In genomic region chr21:17610862-17611261, GRCh38 we compare ENCODE assay signal across 8 cellular contexts. TPM values are rescaled to one million over a fixed set of nuclear protein-coding genes. Genes with fewer than 3 reads are reported as not detected.
A peak's percentile ranks its signal among the peaks of the same experiment; 100 is the strongest.
DNase-seq lines count a peak whose midpoint lies in the region; ATAC-seq and TF ChIP-seq lines count a peak whose summit lies in the region.

No MANE protein-coding gene starts in this region.

- H2BK12ac ChIP-seq in trophoblast cell (ENCODE audit: low read length) = no peak overlapping the region

- peak overlapping the region; percentile 100 for H3K4ac ChIP-seq in trophoblast cell (ENCODE audit: low read depth, low read length)

- peak overlapping the region; percentile 62 to 91 (median 84) for H3K4me3 ChIP-seq in esophagus squamous epithelium
- no peak overlapping the region for H3K4me3 ChIP-seq in trophoblast cell (ENCODE audit: low read depth, low read length)

- H2BK5ac ChIP-seq in trophoblast cell (ENCODE audit: low read depth, low read length, poor library complexity) = no peak overlapping the region

- peak overlapping the region; percentile 97 for H3K27ac Mint-ChIP-seq in T-cell

- CTCF ChIA-PET in T-cell (lab: Charles Lee) = interaction anchor here (0.9 to 1.7 kb wide), 5 partner anchors 14 to 314 kb away, joined by 3 to 5 read pairs (median 3); no protein-coding TSS in a partner anchor

- H3K27me3 ChIP-seq in esophagus squamous epithelium (no peaks in the 10 kb centered on the region), trophoblast cell (ENCODE audit: insufficient read depth, low read length) (no peaks in the 10 kb centered on the region)

- no peak for TF ChIP-seq POLR2A in esophagus squamous epithelium (IDR thresholded peaks at IDR 0.05)

- DNase-seq in DMS53 (lab: John Stamatoyannopoulos, UW) (peak; percentile 21), DMS53 treated with DMSO at 0.1 percent for 48 hours (lab: John Stamatoyannopoulos, UW; ENCODE audit: unreplicated experiment) (no peak), T-cell (no peak), esophagus squamous epithelium (lab: John Stamatoyannopoulos, UW) (no peak), trophoblast cell (no peak), iPS-NIHi11 (ENCODE audit: low spot score) (no peak), HPDE6-E6E7 (ENCODE audit: extremely low spot score) (no peak)

- no peaks in the 10 kb centered on the region for H3K27me3 Mint-ChIP-seq in T-cell

- H3K9me3 Mint-ChIP-seq in T-cell = no peaks in the 10 kb centered on the region

- POLR2A ChIA-PET in T-cell (lab: Charles Lee) = interaction anchor here in 1 of 2 donors (0.9 to 1.3 kb wide), 3 partner anchors 10 to 208 kb away, joined by 3 read pairs; no protein-coding TSS in a partner anchor

- no peak overlapping the region for H4K12ac ChIP-seq in trophoblast cell (ENCODE audit: low read depth, low read length)

- WGBS in esophagus squamous epithelium, 2 donors = 29 to 30% methylated on average over 9 of the region's 9 CpGs
- WGBS in trophoblast cell (ENCODE audit: extremely low coverage, insufficient coverage, insufficient read length) = no CpG with 5 or more reads among the region's 9 CpGs

- H3K4me3 Mint-ChIP-seq in T-cell = peak overlapping the region; percentile 81 to 94 (median 94)

- H3K4me2 ChIP-seq in trophoblast cell (ENCODE audit: low read length) = peak overlapping the region; percentile 85

- H3K36me3 ChIP-seq in esophagus squamous epithelium = peaks cover 0 to 14% (median 0%) of the 10 kb centered on the region in 3 donors
- peaks cover 2 to 10% of the 10 kb centered on the region in 2 experiments for H3K36me3 ChIP-seq in trophoblast cell (ENCODE audit: control insufficient read depth in 1 of 2, insufficient read depth in 2 of 2, low read length in 2 of 2)

- peaks cover 22% of the 10 kb centered on the region for H3K79me2 ChIP-seq in trophoblast cell (ENCODE audit: control insufficient read depth, insufficient read depth, low read length, poor library complexity)

- H3K4me1 Mint-ChIP-seq in T-cell = peaks cover 32 to 42% (median 36%) of the 10 kb centered on the region in 3 donors

- H3K23ac ChIP-seq in trophoblast cell (ENCODE audit: low read length) = no peak overlapping the region

- intact Hi-C loops in esophagus squamous epithelium (cut with DNase I) = no loop called here

- TF ChIP-seq CTCF in esophagus squamous epithelium (IDR thresholded peaks at IDR 0.05) = no peak

- peak overlapping the region; percentile 43 for H4K8ac ChIP-seq in trophoblast cell (ENCODE audit: low read depth, low read length)

- no peak for ATAC-seq in T-cell (replicated peaks in 1 of 4)
- no peak for ATAC-seq in HG03196 (IDR thresholded peaks at IDR 0.05; ENCODE audit: unreplicated experiment)

- H3K27ac ChIP-seq in esophagus squamous epithelium = peak overlapping the region; percentile 89 to 95 (median 92)
- H3K27ac ChIP-seq in trophoblast cell (ENCODE audit: low read depth, low read length) = peak overlapping the region; percentile 11

- peaks cover 23% of the 10 kb centered on the region for H3K79me1 ChIP-seq in trophoblast cell (ENCODE audit: low read length)

- H2AFZ ChIP-seq in trophoblast cell (ENCODE audit: insufficient read depth, low read length, poor library complexity) = no peak overlapping the region

- H3K4me1 ChIP-seq in esophagus squamous epithelium (peaks cover 7 to 56% (median 8%) of the 10 kb centered on the region in 3 donors), trophoblast cell (ENCODE audit: control insufficient read depth in 1 of 2, insufficient read depth in 2 of 2, low read length in 2 of 2) (peaks cover 11 to 14% of the 10 kb centered on the region in 2 experiments)

- H3K36me3 Mint-ChIP-seq in T-cell = peaks cover 18% of the 10 kb centered on the region

- H3K18ac ChIP-seq in trophoblast cell (ENCODE audit: low read length) = no peak overlapping the region

- peak overlapping the region; percentile 80 for H3K14ac ChIP-seq in trophoblast cell (ENCODE audit: low read length)

- H2AK5ac ChIP-seq in trophoblast cell (ENCODE audit: low read length) = peak overlapping the region; percentile 84

- H4K91ac ChIP-seq in trophoblast cell (ENCODE audit: low read depth, low read length) = no peak overlapping the region

- H2BK120ac ChIP-seq in trophoblast cell (ENCODE audit: insufficient read depth, low read length, poor library complexity) = peak overlapping the region; percentile 55

- H3K9ac ChIP-seq in trophoblast cell (ENCODE audit: low read length) = no peak overlapping the region

- H3K9me3 ChIP-seq in esophagus squamous epithelium (no peaks in the 10 kb centered on the region), trophoblast cell (ENCODE audit: insufficient read depth, low read depth, low read length) (no peaks in the 10 kb centered on the region)

RNA-seq across cellular contexts. Expression of gene BTG3, which starts 1.8 kb away (rescaled TPM):
- total RNA-seq in T-cell = 10 to 100 TPM; 10.4 to 79.5 (median 17.6) TPM
- total RNA-seq in esophagus squamous epithelium = 10 to 100 TPM; 29.5 to 61.4 (median 44.8) TPM
- 93.4 and 94.2 TPM in 2 replicates for polyA plus RNA-seq in trophoblast cell (2013)
